In genomic region chr9:135488013-135488330, GRCh38 we compare ENCODE assay signal across 9 cellular contexts. TPM values are rescaled to one million over a fixed set of nuclear protein-coding genes. Genes with fewer than 3 reads are reported as not detected.
"Had no signal": no experiment of that assay in that cellular context is flagged by ENCODE, and none has a peak within 500 bp of the region (broad histone marks: within the 10 kb centered on the region; RNA-seq: fewer than 3 reads in every experiment).

No MANE protein-coding gene starts in this region.

- FAIRE-seq: H1, H54, HTR-8/SVneo, K562 had no signal

- H3K27ac ChIP-seq: GM23248 had no signal

- H3K27ac Mint-ChIP-seq: H9 had no signal

- H3K4me3 ChIP-seq: GM23248, K562 had no signal

- ATAC-seq: K562 had no signal

- H3K9ac ChIP-seq: GM23248 had no signal

- H3K4me3 Mint-ChIP-seq: H9 had no signal

- H2AFZ ChIP-seq: GM23248 had no signal

- H3K9me3 Mint-ChIP-seq: H9 had no signal

- DNase-seq: GM23248, H9, HCEC 1CT, IMR-90 had no signal

RNA-seq across cellular contexts. Expression of gene LCN1, which starts 33.3 kb away (rescaled TPM):
- total RNA-seq: GM23248, H1, H9, HT-29, IMR-90, K562 had no signal
- polyA plus RNA-seq: GM23248, H1, IMR-90, K562 had no signal

RNA-seq across cellular contexts. Expression of gene OBP2A, which starts 58.0 kb away (rescaled TPM):
- total RNA-seq: GM23248, H1, H9, HT-29, IMR-90, K562 had no signal
- polyA plus RNA-seq: GM23248, H1, IMR-90, K562 had no signal
